In the genomic region with DNA sequence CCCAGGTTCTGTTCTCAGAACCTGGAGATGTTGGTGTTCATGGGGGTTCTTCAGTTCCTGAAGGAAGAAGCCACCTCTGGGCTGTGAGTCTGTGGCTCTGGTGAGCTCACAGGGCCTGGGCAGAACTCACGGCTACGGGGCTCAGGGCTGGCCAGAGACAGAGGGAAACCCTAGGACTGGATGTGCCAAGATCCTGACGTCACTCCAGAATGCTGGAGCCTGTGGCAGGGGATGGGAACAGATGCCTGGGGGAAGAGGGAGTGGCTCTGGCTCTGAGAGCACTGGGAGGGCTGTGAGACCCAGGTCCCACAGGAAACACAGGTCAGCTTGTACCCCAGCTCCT, we compare ENCODE assay signal across 8 cellular contexts. TPM values are rescaled to one million over a fixed set of nuclear protein-coding genes. Genes with fewer than 3 reads are reported as not detected.
DNase-seq lines count a peak whose midpoint lies in the region; ATAC-seq lines count a peak whose summit lies in the region.

OTOF (minus strand) TSS at position 214 of the 343 bp plus-strand sequence.

- ATAC-seq in HG02973 (IDR thresholded peaks at IDR 0.05; ENCODE audit: unreplicated experiment): no peak
- no peak for ATAC-seq in HG03457 (IDR thresholded peaks at IDR 0.05; ENCODE audit: unreplicated experiment)

- peak; percentile 65 for DNase-seq in DMS 273 treated with DMSO at 0.1 percent for 48 hours (lab: John Stamatoyannopoulos, UW)
- peak; percentile 68 for DNase-seq in NCI-H446 treated with DMSO at 0.1 percent for 48 hours (lab: John Stamatoyannopoulos, UW)
- DNase-seq in dermis blood vessel endothelial cell: peak; percentile 85
- DNase-seq in mucosa of gallbladder (ENCODE audit: low spot score): peak; percentile 31
- no peak for DNase-seq in CD1c-positive myeloid dendritic cell (ENCODE audit: extremely low spot score)
- DNase-seq in UCSD-AML1 (lab: John Stamatoyannopoulos, UW; ENCODE audit: unreplicated experiment): no peak

RNA-seq across cellular contexts. Expression of gene OTOF, which starts in this region (rescaled TPM):
- total RNA-seq in dermis blood vessel endothelial cell: 73.3 and 89.5 TPM in 2 replicates
- total RNA-seq in mucosa of gallbladder: 0.09 TPM

Comparison
In these comparisons a context has a peak if more than half of its experiments do, and no peak if none do; other contexts are left out.
1. RNA of gene OTOF (total RNA-seq): 73.3 to 89.5 TPM in dermis blood vessel endothelial cell; 0.09 TPM in mucosa of gallbladder (single experiment); every median in the first group is over 10 times any median in the second.
2. Peak in DNase-seq in mucosa of gallbladder; RNA of the gene not detected or under 1 TPM.
3. DNase-seq: peak in DMS 273 treated with DMSO at 0.1 percent for 48 hours (single experiment), NCI-H446 treated with DMSO at 0.1 percent for 48 hours (single experiment) and dermis blood vessel endothelial cell (single experiment); none in CD1c-positive myeloid dendritic cell (single experiment) and UCSD-AML1 (single experiment).